ENCODE assay signal across 8 cellular contexts in the genomic region with DNA sequence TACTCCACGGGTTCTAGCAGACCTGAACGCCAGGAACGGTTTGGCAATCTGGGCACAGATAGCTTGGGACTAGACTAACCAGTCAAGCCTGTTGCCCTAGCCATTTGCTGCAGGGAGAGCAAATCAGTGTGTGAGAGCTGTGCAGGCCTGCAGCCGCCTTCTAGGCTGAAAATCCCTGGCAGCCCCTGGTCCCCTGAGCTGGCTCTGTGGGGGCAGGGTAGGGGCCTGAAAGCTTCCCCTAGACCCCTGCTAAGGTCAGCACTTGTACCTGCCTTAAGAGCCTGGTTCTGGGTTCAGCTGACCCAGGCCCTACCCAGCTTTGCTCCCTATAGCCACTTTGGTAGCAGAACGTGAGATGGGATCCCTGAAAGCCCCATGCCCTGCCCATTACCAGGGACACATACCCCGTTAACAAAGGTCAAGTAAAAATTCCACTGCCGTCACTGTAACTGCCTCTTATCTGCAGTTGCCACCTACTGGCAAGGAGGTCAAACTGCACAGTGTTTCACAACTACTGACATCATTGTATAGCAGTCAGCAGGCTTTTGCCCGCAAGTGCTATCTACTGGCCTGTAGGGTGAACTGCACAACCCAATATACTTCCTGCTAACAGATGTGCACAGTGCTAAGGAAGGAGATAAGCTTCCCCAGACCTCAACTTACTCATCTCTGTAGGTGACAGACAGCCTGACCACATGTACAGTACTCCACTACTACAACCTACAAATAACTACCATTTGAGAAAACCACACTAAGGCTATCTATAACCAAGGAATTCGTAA.
DNase-seq lines count a peak whose midpoint lies in the region; ATAC-seq and TF ChIP-seq lines count a peak whose summit lies in the region.

No MANE protein-coding gene starts in this region.

- peaks cover 38% of the 10 kb centered on the region for H3K27me3 ChIP-seq in left ventricle myocardium inferior (ENCODE audit: low read depth)

- no peaks in the 10 kb centered on the region for H3K36me3 ChIP-seq in left ventricle myocardium inferior

- peaks cover 19% of the 10 kb centered on the region for H3K4me1 Mint-ChIP-seq in stimulated activated effector memory CD8-positive, alpha-beta T cell treated with anti-CD3 and anti-CD28 coated beads, Interleukin-12 subunit alpha, Interleukin-12 subunit beta, amount 100 ng/mL, for 72 hours

- no peak overlapping the region for H3K4me3 ChIP-seq in left ventricle myocardium inferior

- H3K4me1 ChIP-seq in left ventricle myocardium inferior = no peaks in the 10 kb centered on the region

- TF ChIP-seq CTCF in left ventricle myocardium inferior (IDR thresholded peaks at IDR 0.05; ENCODE audit: borderline replicate concordance) = no peak

- H3K27ac ChIP-seq in left ventricle myocardium inferior (replicated peaks) = no peak overlapping the region

- intact Hi-C loops in left ventricle myocardium inferior (cut with micrococcal nuclease) = no loop called here

- H3K27ac Mint-ChIP-seq in stimulated activated effector memory CD8-positive, alpha-beta T cell treated with anti-CD3 and anti-CD28 coated beads, Interleukin-12 subunit alpha, Interleukin-12 subunit beta, amount 100 ng/mL, for 72 hours = peak overlapping the region; percentile 32

- peaks cover 12% of the 10 kb centered on the region for H3K9me3 Mint-ChIP-seq in stimulated activated effector memory CD8-positive, alpha-beta T cell treated with anti-CD3 and anti-CD28 coated beads, Interleukin-12 subunit alpha, Interleukin-12 subunit beta, amount 100 ng/mL, for 72 hours

- H3K36me3 Mint-ChIP-seq in stimulated activated effector memory CD8-positive, alpha-beta T cell treated with anti-CD3 and anti-CD28 coated beads, Interleukin-12 subunit alpha, Interleukin-12 subunit beta, amount 100 ng/mL, for 72 hours = peaks cover 5% of the 10 kb centered on the region

- DNase-seq in COR-L47 (lab: John Stamatoyannopoulos, UW) = peak; percentile 38
- DNase-seq in SHP77 (lab: John Stamatoyannopoulos, UW) = peak; percentile 65 to 66
- DNase-seq in activated gamma-delta T cell treated with anti-CD3 and anti-CD28 coated beads, Interleukin-2, amount 50 U/mL, for 16 hours (ENCODE audit: low read depth) = peak; percentile 23
- DNase-seq in islet precursor cell = peak; percentile 84
- DNase-seq in stimulated activated effector memory CD8-positive, alpha-beta T cell treated with anti-CD3 and anti-CD28 coated beads, Interleukin-12 subunit alpha, Interleukin-12 subunit beta, amount 100 ng/mL, for 72 hours (ENCODE audit: low spot score in 2 of 2) = peak; percentile 21 to 69
- no peak for DNase-seq in left ventricle myocardium inferior

- H3K4me3 Mint-ChIP-seq in stimulated activated effector memory CD8-positive, alpha-beta T cell treated with anti-CD3 and anti-CD28 coated beads, Interleukin-12 subunit alpha, Interleukin-12 subunit beta, amount 100 ng/mL, for 72 hours = no peak overlapping the region

- H3K9me3 ChIP-seq in left ventricle myocardium inferior (replicated peaks) = peaks cover 31% of the 10 kb centered on the region

- ATAC-seq in GM19438 (IDR thresholded peaks at IDR 0.05; ENCODE audit: low read depth, unreplicated experiment) (peak; percentile 100), HG03432 (IDR thresholded peaks at IDR 0.05; ENCODE audit: unreplicated experiment) (peak; percentile 99)
- ATAC-seq in stimulated activated effector memory CD8-positive, alpha-beta T cell treated with anti-CD3 and anti-CD28 coated beads, Interleukin-12 subunit alpha, Interleukin-12 subunit beta, amount 100 ng/mL, for 72 hours = peak; percentile 99
